Comparison of ENCODE assay signal across 6 cellular contexts in the genomic region with DNA sequence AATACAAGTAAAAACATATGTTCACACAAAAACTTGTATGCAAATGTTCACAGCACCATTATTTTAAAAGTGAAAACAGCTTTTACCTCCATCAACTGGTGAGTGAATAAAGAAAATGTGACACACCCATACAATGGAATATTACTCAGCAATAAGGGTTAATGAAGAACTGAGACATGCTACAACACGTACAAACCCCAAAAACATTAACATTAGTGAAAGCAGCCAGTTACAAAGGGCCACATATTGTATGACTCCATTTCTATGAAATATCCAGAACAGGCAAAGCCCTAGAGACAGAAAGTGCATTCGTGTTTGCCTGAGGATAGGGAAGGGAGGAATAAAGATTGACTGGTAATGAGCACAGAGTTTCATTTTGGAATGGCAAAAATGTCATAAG.
"Had no signal": no experiment of that assay in that cellular context is flagged by ENCODE, and none has a peak within 500 bp of the region (broad histone marks: within the 10 kb centered on the region; RNA-seq: fewer than 3 reads in every experiment).

No MANE protein-coding gene starts in this region.

- DNase-seq: H9, HCEC 1CT had no signal

- H3K27ac Mint-ChIP-seq: GM23338, H9, IgD-negative memory B cell had no signal

- ATAC-seq: GM23338, HepG2 had no signal

- H3K4me3 Mint-ChIP-seq: GM23338, H9, IgD-negative memory B cell had no signal

- H3K4me2 ChIP-seq: GM23338 had no signal

- H2AFZ ChIP-seq: GM23338 had no signal

- H3K4me3 ChIP-seq: GM23338 had no signal

- H3K27me3 Mint-ChIP-seq: IgD-negative memory B cell had no signal

- H3K27ac ChIP-seq: HL-60 had no signal

- H3K4me1 Mint-ChIP-seq: GM23338, H9 had no signal
